In the genomic region with DNA sequence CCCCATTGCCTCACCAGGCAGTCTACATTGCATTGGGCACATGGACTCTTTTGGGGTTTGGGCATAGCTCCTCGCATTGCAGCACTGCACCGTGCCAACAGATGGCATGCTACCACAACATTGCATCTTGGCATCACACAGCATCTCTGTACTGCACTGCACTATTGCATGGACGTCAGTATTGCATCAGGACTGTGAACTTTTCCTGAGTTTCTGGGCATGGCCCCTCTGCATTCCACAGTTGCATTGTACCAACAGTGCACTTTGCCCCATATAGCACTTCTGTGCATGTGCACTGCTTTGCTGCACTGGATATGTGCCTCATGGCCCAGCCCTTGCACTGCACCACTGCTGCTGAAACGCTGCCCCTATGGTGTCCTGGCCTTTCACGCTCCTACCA, we compare ENCODE assay signal across 1 cellular context.
A peak's percentile ranks its signal among the peaks of the same experiment; 100 is the strongest.
TF ChIP-seq lines count a peak whose summit lies in the region.

No MANE protein-coding gene starts in this region.

TF ChIP-seq in HepG2, 621 proteins besides CTCF, POLR2A, EP300 and RAD21 (continued from another document):
- TF ChIP-seq, protein P1, sequence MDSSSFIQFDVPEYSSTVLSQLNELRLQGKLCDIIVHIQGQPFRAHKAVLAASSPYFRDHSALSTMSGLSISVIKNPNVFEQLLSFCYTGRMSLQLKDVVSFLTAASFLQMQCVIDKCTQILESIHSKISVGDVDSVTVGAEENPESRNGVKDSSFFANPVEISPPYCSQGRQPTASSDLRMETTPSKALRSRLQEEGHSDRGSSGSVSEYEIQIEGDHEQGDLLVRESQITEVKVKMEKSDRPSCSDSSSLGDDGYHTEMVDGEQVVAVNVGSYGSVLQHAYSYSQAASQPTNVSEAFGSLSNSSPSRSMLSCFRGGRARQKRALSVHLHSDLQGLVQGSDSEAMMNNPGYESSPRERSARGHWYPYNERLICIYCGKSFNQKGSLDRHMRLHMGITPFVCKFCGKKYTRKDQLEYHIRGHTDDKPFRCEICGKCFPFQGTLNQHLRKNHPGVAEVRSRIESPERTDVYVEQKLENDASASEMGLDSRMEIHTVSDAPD (CRISPR knock-in tag; IDR thresholded peaks at IDR 0.05) = no peak
- no peak for TF ChIP-seq ETV5 (CRISPR knock-in tag; IDR thresholded peaks at IDR 0.05; ENCODE audit: borderline replicate concordance)
- no peak for TF ChIP-seq KDM3A (CRISPR knock-in tag; IDR thresholded peaks at IDR 0.05; ENCODE audit: low read depth)
- TF ChIP-seq AGO2 (optimal IDR thresholded peaks at IDR 0.05; ENCODE audit: low read depth, low read length) = no peak
- no peak for TF ChIP-seq ZFP37 (CRISPR knock-in tag; IDR thresholded peaks at IDR 0.05; ENCODE audit: borderline replicate concordance)
- TF ChIP-seq, protein P2, sequence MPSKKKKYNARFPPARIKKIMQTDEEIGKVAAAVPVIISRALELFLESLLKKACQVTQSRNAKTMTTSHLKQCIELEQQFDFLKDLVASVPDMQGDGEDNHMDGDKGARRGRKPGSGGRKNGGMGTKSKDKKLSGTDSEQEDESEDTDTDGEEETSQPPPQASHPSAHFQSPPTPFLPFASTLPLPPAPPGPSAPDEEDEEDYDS (CRISPR knock-in tag; IDR thresholded peaks at IDR 0.05) = no peak
- TF ChIP-seq HOXA5 (CRISPR knock-in tag; IDR thresholded peaks at IDR 0.05) = no peak
- TF ChIP-seq CENPX (CRISPR knock-in tag; IDR thresholded peaks at IDR 0.05) = no peak
- TF ChIP-seq SMAD1 (CRISPR knock-in tag; IDR thresholded peaks at IDR 0.05; ENCODE audit: borderline replicate concordance, low read depth) = no peak
- TF ChIP-seq HMG20B (CRISPR knock-in tag; conservative IDR thresholded peaks at IDR 0.05) = no peak
- TF ChIP-seq DNMT1 (CRISPR knock-in tag; IDR thresholded peaks at IDR 0.05) = no peak
- no peak for TF ChIP-seq RNF219 (CRISPR knock-in tag; IDR thresholded peaks at IDR 0.05)
- TF ChIP-seq ZNF816 (CRISPR knock-in tag; IDR thresholded peaks at IDR 0.05; ENCODE audit: borderline replicate concordance) = no peak
- no peak for TF ChIP-seq ZNF367 (CRISPR knock-in tag; IDR thresholded peaks at IDR 0.05; ENCODE audit: borderline replicate concordance)
- no peak for TF ChIP-seq ZSCAN25 (CRISPR knock-in tag; IDR thresholded peaks at IDR 0.05)
- TF ChIP-seq GFI1 (CRISPR knock-in tag; IDR thresholded peaks at IDR 0.05; ENCODE audit: borderline replicate concordance) = 0 out of 2 replicates have a peak, but pooled peaks have one; percentile 24
- TF ChIP-seq, protein P3, sequence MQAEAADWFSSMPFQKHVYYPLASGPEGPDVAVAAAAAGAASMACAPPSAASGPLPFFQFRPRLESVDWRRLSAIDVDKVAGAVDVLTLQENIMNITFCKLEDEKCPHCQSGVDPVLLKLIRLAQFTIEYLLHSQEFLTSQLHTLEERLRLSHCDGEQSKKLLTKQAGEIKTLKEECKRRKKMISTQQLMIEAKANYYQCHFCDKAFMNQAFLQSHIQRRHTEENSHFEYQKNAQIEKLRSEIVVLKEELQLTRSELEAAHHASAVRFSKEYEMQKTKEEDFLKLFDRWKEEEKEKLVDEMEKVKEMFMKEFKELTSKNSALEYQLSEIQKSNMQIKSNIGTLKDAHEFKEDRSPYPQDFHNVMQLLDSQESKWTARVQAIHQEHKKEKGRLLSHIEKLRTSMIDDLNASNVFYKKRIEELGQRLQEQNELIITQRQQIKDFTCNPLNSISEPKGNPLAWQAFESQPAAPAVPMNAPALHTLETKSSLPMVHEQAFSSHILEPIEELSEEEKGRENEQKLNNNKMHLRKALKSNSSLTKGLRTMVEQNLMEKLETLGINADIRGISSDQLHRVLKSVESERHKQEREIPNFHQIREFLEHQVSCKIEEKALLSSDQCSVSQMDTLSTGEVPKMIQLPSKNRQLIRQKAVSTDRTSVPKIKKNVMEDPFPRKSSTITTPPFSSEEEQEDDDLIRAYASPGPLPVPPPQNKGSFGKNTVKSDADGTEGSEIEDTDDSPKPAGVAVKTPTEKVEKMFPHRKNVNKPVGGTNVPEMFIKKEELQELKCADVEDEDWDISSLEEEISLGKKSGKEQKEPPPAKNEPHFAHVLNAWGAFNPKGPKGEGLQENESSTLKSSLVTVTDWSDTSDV (CRISPR knock-in tag; IDR thresholded peaks at IDR 0.05) = no peak
- no peak for TF ChIP-seq ZNF232 (CRISPR knock-in tag; IDR thresholded peaks at IDR 0.05; ENCODE audit: borderline replicate concordance)
- TF ChIP-seq ADNP (CRISPR knock-in tag; IDR thresholded peaks at IDR 0.05) = no peak
- no peak for TF ChIP-seq ZNF10 (CRISPR knock-in tag; IDR thresholded peaks at IDR 0.05; ENCODE audit: borderline replicate concordance, low read depth)
- TF ChIP-seq ZNF337 (CRISPR knock-in tag; IDR thresholded peaks at IDR 0.05; ENCODE audit: borderline replicate concordance, low read depth) = no peak
- TF ChIP-seq ZNF496 (CRISPR knock-in tag; IDR thresholded peaks at IDR 0.05; ENCODE audit: insufficient replicate concordance) = no peak
- TF ChIP-seq, protein P4, sequence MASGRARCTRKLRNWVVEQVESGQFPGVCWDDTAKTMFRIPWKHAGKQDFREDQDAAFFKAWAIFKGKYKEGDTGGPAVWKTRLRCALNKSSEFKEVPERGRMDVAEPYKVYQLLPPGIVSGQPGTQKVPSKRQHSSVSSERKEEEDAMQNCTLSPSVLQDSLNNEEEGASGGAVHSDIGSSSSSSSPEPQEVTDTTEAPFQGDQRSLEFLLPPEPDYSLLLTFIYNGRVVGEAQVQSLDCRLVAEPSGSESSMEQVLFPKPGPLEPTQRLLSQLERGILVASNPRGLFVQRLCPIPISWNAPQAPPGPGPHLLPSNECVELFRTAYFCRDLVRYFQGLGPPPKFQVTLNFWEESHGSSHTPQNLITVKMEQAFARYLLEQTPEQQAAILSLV (CRISPR knock-in tag; IDR thresholded peaks at IDR 0.05; ENCODE audit: borderline replicate concordance) = no peak
- TF ChIP-seq TOE1 (CRISPR knock-in tag; IDR thresholded peaks at IDR 0.05) = no peak
- peak; percentile 58; the same call in 1 of the 2 replicates for TF ChIP-seq MYC (CRISPR knock-in tag; IDR thresholded peaks at IDR 0.05; ENCODE audit: borderline replicate concordance)
- TF ChIP-seq, protein P5, sequence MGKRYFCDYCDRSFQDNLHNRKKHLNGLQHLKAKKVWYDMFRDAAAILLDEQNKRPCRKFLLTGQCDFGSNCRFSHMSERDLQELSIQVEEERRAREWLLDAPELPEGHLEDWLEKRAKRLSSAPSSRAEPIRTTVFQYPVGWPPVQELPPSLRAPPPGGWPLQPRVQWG (CRISPR knock-in tag; IDR thresholded peaks at IDR 0.05; ENCODE audit: borderline replicate concordance, low read depth) = no peak
- TF ChIP-seq NFRKB (IDR thresholded peaks at IDR 0.05) = no peak
